18 cellular contexts compared by ENCODE assay signal in the genomic region with DNA sequence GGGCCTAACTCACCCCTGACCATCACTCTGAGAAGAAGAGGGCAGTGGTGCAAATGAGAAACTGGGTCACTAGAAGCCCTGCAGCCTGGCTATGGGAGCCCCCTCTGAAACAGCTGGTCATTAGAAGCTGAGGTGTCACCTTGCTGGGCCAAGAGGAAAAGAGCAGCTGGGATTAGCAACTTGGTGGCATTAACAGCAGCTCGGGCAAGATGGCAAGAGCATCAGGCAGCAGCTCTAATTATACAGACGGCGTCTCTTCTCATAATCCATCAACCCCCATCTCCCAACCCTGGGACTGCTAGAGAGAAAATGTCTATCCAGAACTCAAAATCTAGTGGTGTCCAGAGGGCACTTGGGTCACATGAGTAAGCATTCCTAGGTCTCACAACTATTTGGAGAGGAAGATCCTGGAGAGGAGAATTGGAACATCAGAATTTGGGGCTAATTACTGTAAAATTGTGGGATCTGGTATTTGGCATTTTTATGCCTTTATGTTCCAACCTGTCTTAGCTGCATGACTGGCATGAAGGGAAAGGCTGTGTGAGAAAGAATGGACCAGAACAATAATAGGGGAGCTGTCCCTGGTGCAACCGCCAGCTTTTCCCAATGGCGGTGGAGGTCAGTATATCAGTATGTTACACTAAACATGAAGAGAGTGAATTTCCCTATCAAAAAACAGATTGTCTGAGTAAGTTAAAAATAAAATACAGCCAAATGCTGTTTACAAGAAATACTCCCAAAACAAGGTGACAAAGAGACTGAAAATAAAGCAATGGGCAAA. TPM values are rescaled to one million over a fixed set of nuclear protein-coding genes. Genes with fewer than 3 reads are reported as not detected.
DNase-seq lines count a peak whose midpoint lies in the region; ATAC-seq and TF ChIP-seq lines count a peak whose summit lies in the region.
"Had no signal": no experiment of that assay in that cellular context is flagged by ENCODE, and none has a peak within 500 bp of the region (broad histone marks: within the 10 kb centered on the region; RNA-seq: fewer than 3 reads in every experiment).

No MANE protein-coding gene starts in this region.

- H3K9me3 Mint-ChIP-seq in chondrocyte (ENCODE audit: low read depth), result peaks cover 5% of the 10 kb centered on the region
- H3K9me3 Mint-ChIP-seq: HFFc6 had no signal

- H3K27ac Mint-ChIP-seq in chondrocyte (ENCODE audit: unreplicated experiment), result no peak overlapping the region
- H3K27ac Mint-ChIP-seq: HFFc6 had no signal

- H3K4me1 Mint-ChIP-seq in chondrocyte (ENCODE audit: low read depth), result peaks cover 2% of the 10 kb centered on the region

- peaks cover 55% of the 10 kb centered on the region for H3K27me3 Mint-ChIP-seq in chondrocyte (ENCODE audit: low read depth)

- no peak overlapping the region for H3K4me3 Mint-ChIP-seq in chondrocyte (ENCODE audit: unreplicated experiment)
- H3K4me3 Mint-ChIP-seq: HFFc6 had no signal

- peaks cover 3% of the 10 kb centered on the region for H3K36me3 Mint-ChIP-seq in chondrocyte (ENCODE audit: low read depth)

- intact Hi-C loops in posterior vena cava (cut with DNase I), result no loop called here

- no peak for TF ChIP-seq EP300 in Ishikawa (IDR thresholded peaks at IDR 0.05; ENCODE audit: borderline replicate concordance)

- no peak for ATAC-seq in GM18511 (IDR thresholded peaks at IDR 0.05; ENCODE audit: unreplicated experiment)

- no peak for TF ChIP-seq RAD21 in Ishikawa (IDR thresholded peaks at IDR 0.05; ENCODE audit: low read depth)

- DNase-seq in DMS 273 (lab: John Stamatoyannopoulos, UW; ENCODE audit: unreplicated experiment) (peak; percentile 58), DMS 273 treated with DMSO at 0.1 percent for 48 hours (lab: John Stamatoyannopoulos, UW) (no peak), chondrocyte (ENCODE audit: low spot score) (peak; percentile 11), posterior vena cava (ENCODE audit: low spot score) (peak; percentile 29), EL (no peak)
- DNase-seq in stimulated activated CD4-positive, alpha-beta T cell treated with anti-CD3 and anti-CD28 coated beads, Interleukin-4, amount 100 ng/mL, for 4 hours, result no peak
- DNase-seq: AML-193, DMS153, H7, HFFc6, KBM-7, NCI-H1105 treated with DMSO at 0.1 percent for 48 hours, NCI-H187, NCI-H2107, NCI-H510A, PC-9 had no signal

- no peak for TF ChIP-seq CTCF in chondrocyte (IDR thresholded peaks at IDR 0.05)

TF ChIP-seq in Ishikawa, 13 proteins besides CTCF, POLR2A, EP300 and RAD21:
- no peak for TF ChIP-seq FOXM1 (IDR thresholded peaks at IDR 0.05; ENCODE audit: borderline replicate concordance, low read depth)
- no peak for TF ChIP-seq EGR1 (IDR thresholded peaks at IDR 0.05)
- TF ChIP-seq, protein P1, sequence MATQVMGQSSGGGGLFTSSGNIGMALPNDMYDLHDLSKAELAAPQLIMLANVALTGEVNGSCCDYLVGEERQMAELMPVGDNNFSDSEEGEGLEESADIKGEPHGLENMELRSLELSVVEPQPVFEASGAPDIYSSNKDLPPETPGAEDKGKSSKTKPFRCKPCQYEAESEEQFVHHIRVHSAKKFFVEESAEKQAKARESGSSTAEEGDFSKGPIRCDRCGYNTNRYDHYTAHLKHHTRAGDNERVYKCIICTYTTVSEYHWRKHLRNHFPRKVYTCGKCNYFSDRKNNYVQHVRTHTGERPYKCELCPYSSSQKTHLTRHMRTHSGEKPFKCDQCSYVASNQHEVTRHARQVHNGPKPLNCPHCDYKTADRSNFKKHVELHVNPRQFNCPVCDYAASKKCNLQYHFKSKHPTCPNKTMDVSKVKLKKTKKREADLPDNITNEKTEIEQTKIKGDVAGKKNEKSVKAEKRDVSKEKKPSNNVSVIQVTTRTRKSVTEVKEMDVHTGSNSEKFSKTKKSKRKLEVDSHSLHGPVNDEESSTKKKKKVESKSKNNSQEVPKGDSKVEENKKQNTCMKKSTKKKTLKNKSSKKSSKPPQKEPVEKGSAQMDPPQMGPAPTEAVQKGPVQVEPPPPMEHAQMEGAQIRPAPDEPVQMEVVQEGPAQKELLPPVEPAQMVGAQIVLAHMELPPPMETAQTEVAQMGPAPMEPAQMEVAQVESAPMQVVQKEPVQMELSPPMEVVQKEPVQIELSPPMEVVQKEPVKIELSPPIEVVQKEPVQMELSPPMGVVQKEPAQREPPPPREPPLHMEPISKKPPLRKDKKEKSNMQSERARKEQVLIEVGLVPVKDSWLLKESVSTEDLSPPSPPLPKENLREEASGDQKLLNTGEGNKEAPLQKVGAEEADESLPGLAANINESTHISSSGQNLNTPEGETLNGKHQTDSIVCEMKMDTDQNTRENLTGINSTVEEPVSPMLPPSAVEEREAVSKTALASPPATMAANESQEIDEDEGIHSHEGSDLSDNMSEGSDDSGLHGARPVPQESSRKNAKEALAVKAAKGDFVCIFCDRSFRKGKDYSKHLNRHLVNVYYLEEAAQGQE (IDR thresholded peaks at IDR 0.05; ENCODE audit: low read depth), result peak; percentile 60
- TF ChIP-seq TEAD4 (IDR thresholded peaks at IDR 0.05), result no peak
- TF ChIP-seq YY1 (IDR thresholded peaks at IDR 0.05; ENCODE audit: low read depth), result no peak
- TF ChIP-seq TAF1 (IDR thresholded peaks at IDR 0.05; ENCODE audit: low read depth), result no peak
- no peak for TF ChIP-seq CREB1 (IDR thresholded peaks at IDR 0.05; ENCODE audit: low read depth)
TF ChIP-seq in Ishikawa: peak in this region for 1.

RNA-seq across cellular contexts. Expression of a gene that starts 7.6 kb away (rescaled TPM):
- total RNA-seq in chondrocyte (not detected in 3 replicates), posterior vena cava (under 1 TPM in 1 of 2 donors, not detected in 1; 0.38 TPM)
- total RNA-seq: HFFc6, PC-9 had no signal

Comparison
In these comparisons a context has a peak if more than half of its experiments do, and no peak if none do; other contexts are left out.
1. DNase-seq: peak in DMS 273 (single experiment), chondrocyte (single experiment) and posterior vena cava (single experiment); none in DMS 273 treated with DMSO at 0.1 percent for 48 hours (single experiment), EL (single experiment) and stimulated activated CD4-positive, alpha-beta T cell treated with anti-CD3 and anti-CD28 coated beads, Interleukin-4, amount 100 ng/mL, for 4 hours (0 of 2).